ENCODE assay signal across 31 cellular contexts in genomic region chr15:98926236-98926635, GRCh38.
"Had no signal": no experiment of that assay in that cellular context is flagged by ENCODE, and none has a peak within 500 bp of the region (broad histone marks: within the 10 kb centered on the region; RNA-seq: fewer than 3 reads in every experiment).

No MANE protein-coding gene starts in this region.

- H3K27me3 Mint-ChIP-seq: dendritic cell treated with granulocyte-macrophage colony-stimulating factor and Interleukin-4, amounts not matched to agents 40 ng/mL and 50 ng/mL, for 4 days; memory B cell; naive B cell; natural killer cell treated with Interleukin-12 subunit alpha and Interleukin-12 subunit beta and Interleukin-15 and Interleukin-18, amount 100 ng/mL, for 72 hours; progenitor cell of endocrine pancreas; stimulated activated memory B cell treated with anti-CD40 and anti-IgM and Interleukin-4, amounts not matched to agents 10 μg/mL and 1 μg/mL and 100 μg/mL, for 72 hours had no signal

- H3K4me3 Mint-ChIP-seq: dendritic cell treated with granulocyte-macrophage colony-stimulating factor and Interleukin-4, amounts not matched to agents 40 ng/mL and 50 ng/mL, for 4 days; endodermal cell; memory B cell; mesothelial cell of epicardium; naive B cell; natural killer cell treated with Interleukin-12 subunit alpha and Interleukin-12 subunit beta and Interleukin-15 and Interleukin-18, amount 100 ng/mL, for 72 hours; neural progenitor cell; stimulated activated memory B cell treated with anti-CD40 and anti-IgM and Interleukin-4, amounts not matched to agents 10 μg/mL and 1 μg/mL and 100 μg/mL, for 72 hours had no signal

- H3K4me2 ChIP-seq: hepatocyte, neural progenitor cell had no signal

- H3K9me3 Mint-ChIP-seq: dendritic cell treated with granulocyte-macrophage colony-stimulating factor and Interleukin-4, amounts not matched to agents 40 ng/mL and 50 ng/mL, for 4 days; endodermal cell; memory B cell; mesothelial cell of epicardium; naive B cell; natural killer cell treated with Interleukin-12 subunit alpha and Interleukin-12 subunit beta and Interleukin-15 and Interleukin-18, amount 100 ng/mL, for 72 hours; neural progenitor cell; stimulated activated memory B cell treated with anti-CD40 and anti-IgM and Interleukin-4, amounts not matched to agents 10 μg/mL and 1 μg/mL and 100 μg/mL, for 72 hours had no signal

- H3K27ac ChIP-seq: colonic mucosa, epithelial cell of prostate, neural progenitor cell, skin epidermis, spleen, testis had no signal

- DNase-seq: colonic mucosa; effector CD8-positive, alpha-beta T cell; endodermal cell; foreskin fibroblast; gastrocnemius medialis; heart left ventricle; kidney; mucosa of descending colon; naive B cell; spleen; stimulated activated CD4-positive, alpha-beta T cell treated with anti-CD3 and anti-CD28 coated beads, Interleukin-4, amount 100 ng/mL, for 4 hours; stimulated activated naive CD8-positive, alpha-beta T cell treated with anti-CD3 and anti-CD28 coated beads, Interleukin-15, Interleukin-2, amounts not matched to agents 100 U/mL and 50 U/mL, for 24 hours; substantia nigra; testis; transverse colon; upper lobe of right lung; uterus had no signal

- H3K27ac Mint-ChIP-seq: endodermal cell; memory B cell; natural killer cell treated with Interleukin-12 subunit alpha and Interleukin-12 subunit beta and Interleukin-15 and Interleukin-18, amount 100 ng/mL, for 72 hours; neural progenitor cell; stimulated activated memory B cell treated with anti-CD40 and anti-IgM and Interleukin-4, amounts not matched to agents 10 μg/mL and 1 μg/mL and 100 μg/mL, for 72 hours had no signal

- H3K4me3 ChIP-seq: colonic mucosa, gastrocnemius medialis, heart left ventricle, hepatocyte, lung, mucosa of descending colon, neural progenitor cell, right atrium auricular region, skin epidermis, spleen, testis, transverse colon, upper lobe of right lung, uterus had no signal

- H3K4me1 ChIP-seq: colonic mucosa, uterus had no signal

- H3K27me3 ChIP-seq: colonic mucosa, gastrocnemius medialis, heart left ventricle, hepatocyte, neural progenitor cell, right atrium auricular region, spleen, testis, transverse colon, upper lobe of right lung, uterus had no signal

- H3K9me3 ChIP-seq: colonic mucosa, gastrocnemius medialis, heart left ventricle, mucosa of descending colon, right atrium auricular region, spleen, testis, transverse colon, upper lobe of right lung, uterus had no signal

- H3K4me1 Mint-ChIP-seq: endodermal cell; memory B cell; naive B cell; neural progenitor cell; stimulated activated memory B cell treated with anti-CD40 and anti-IgM and Interleukin-4, amounts not matched to agents 10 μg/mL and 1 μg/mL and 100 μg/mL, for 72 hours had no signal

- H3K36me3 Mint-ChIP-seq: natural killer cell treated with Interleukin-12 subunit alpha and Interleukin-12 subunit beta and Interleukin-15 and Interleukin-18, amount 100 ng/mL, for 72 hours had no signal

- ATAC-seq: esophagus mucosa; left lobe of liver; mucosa of descending colon; natural killer cell treated with Interleukin-12 subunit alpha and Interleukin-12 subunit beta and Interleukin-15 and Interleukin-18, amount 100 ng/mL, for 72 hours; stimulated activated memory B cell treated with anti-CD40 and anti-IgM and Interleukin-4, amounts not matched to agents 10 μg/mL and 1 μg/mL and 100 μg/mL, for 72 hours; stimulated activated naive CD8-positive, alpha-beta T cell treated with anti-CD3 and anti-CD28 coated beads, Interleukin-15, Interleukin-2, amounts not matched to agents 100 U/mL and 50 U/mL, for 24 hours; upper lobe of right lung had no signal

- H3K36me3 ChIP-seq: colonic mucosa, neural progenitor cell, uterus had no signal

- FAIRE-seq: kidney had no signal
